ENCODE assay signal across 9 cellular contexts in the genomic region with DNA sequence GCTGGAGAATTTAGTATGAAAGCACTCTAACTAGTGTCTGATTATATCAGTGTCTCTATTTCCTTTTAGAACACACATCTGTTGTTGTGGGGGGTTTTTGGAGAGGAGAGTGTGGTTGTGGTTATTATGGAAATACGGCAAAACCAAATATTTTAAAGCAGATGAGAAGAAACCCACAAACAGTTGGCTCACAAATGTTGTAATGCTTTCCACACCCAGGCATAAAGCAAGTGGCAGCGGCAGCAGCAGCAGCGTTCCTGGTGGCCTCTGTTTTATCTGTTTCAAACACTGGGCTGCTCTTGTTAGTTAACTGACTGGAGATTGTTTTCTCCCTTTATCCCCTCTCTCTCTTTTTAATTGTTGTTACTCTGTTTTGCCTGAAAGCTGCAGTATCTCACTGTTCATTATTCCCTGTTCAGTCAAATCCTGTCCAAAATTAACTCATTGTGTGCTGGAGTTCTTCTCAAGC.
DNase-seq lines count a peak whose midpoint lies in the region; ATAC-seq lines count a peak whose summit lies in the region.
"Had no signal": no experiment of that assay in that cellular context is flagged by ENCODE, and none has a peak within 500 bp of the region (broad histone marks: within the 10 kb centered on the region; RNA-seq: fewer than 3 reads in every experiment).

No MANE protein-coding gene starts in this region.

- H2AK5ac ChIP-seq in mesendoderm (ENCODE audit: low read length) = no peak overlapping the region

- no peak overlapping the region for H3K4me3 ChIP-seq in mesendoderm (ENCODE audit: low read length)
- H3K4me3 ChIP-seq: lung had no signal

- H3K27me3 ChIP-seq in mesendoderm (ENCODE audit: insufficient read depth, low read length, poor library complexity) = no peaks in the 10 kb centered on the region

- H3K23ac ChIP-seq in mesendoderm (ENCODE audit: low read length) = no peak overlapping the region

- H3K79me1 ChIP-seq in mesendoderm (ENCODE audit: low read length) = no peaks in the 10 kb centered on the region

- DNase-seq in DMS114 treated with DMSO at 0.1 percent for 48 hours (lab: John Stamatoyannopoulos, UW; ENCODE audit: unreplicated experiment) (peak; percentile 60), amniotic epithelial cell (ENCODE audit: low read depth) (peak; percentile 62), mesendoderm (peak; percentile 48), left lobe of liver (ENCODE audit: low spot score) (no peak), NCI-H2227 treated with DMSO at 0.1 percent for 48 hours (lab: John Stamatoyannopoulos, UW) (no peak)

- no peak overlapping the region for H3K56ac ChIP-seq in mesendoderm (ENCODE audit: low read length)

- no peak overlapping the region for H3K18ac ChIP-seq in mesendoderm (ENCODE audit: low read length)

- H3K79me2 ChIP-seq in mesendoderm (ENCODE audit: control insufficient read depth, insufficient read depth, low read length) = no peaks in the 10 kb centered on the region

- WGBS in mesendoderm (ENCODE audit: extremely low coverage, insufficient coverage, low lambda C conversion rate) = no CpG with 5 or more reads among the region's 3 CpGs

- H3K27ac ChIP-seq in mesendoderm (ENCODE audit: low read depth, low read length) = no peak overlapping the region

- H3K36me3 ChIP-seq in mesendoderm (ENCODE audit: control insufficient read depth, insufficient read depth, low read length) = no peaks in the 10 kb centered on the region

- H4K8ac ChIP-seq in mesendoderm (ENCODE audit: low read depth, low read length) = no peak overlapping the region

- H3K9ac ChIP-seq in mesendoderm (ENCODE audit: low read length) = no peak overlapping the region

- H2BK5ac ChIP-seq in mesendoderm (ENCODE audit: low read length) = no peak overlapping the region

- no peak overlapping the region for H2BK120ac ChIP-seq in mesendoderm (ENCODE audit: low read depth, low read length)

- H4K5ac ChIP-seq in mesendoderm (ENCODE audit: low read length) = no peak overlapping the region

- ATAC-seq in HG03354 (IDR thresholded peaks at IDR 0.05; ENCODE audit: poor library complexity, severe bottlenecking, unreplicated experiment) (peak; percentile 71), HG03159 (IDR thresholded peaks at IDR 0.05; ENCODE audit: unreplicated experiment) (no peak), left lobe of liver (no peak), HG02981 (IDR thresholded peaks at IDR 0.05; ENCODE audit: unreplicated experiment) (no peak)

- no peak overlapping the region for H2BK15ac ChIP-seq in mesendoderm (replicated peaks; ENCODE audit: low read depth)

- H3K4ac ChIP-seq in mesendoderm (ENCODE audit: low read depth, low read length) = no peak overlapping the region

- no peak overlapping the region for H3K4me2 ChIP-seq in mesendoderm (ENCODE audit: low read length)

- H3K4me1 ChIP-seq in mesendoderm (ENCODE audit: control insufficient read depth, low read depth, low read length) = no peaks in the 10 kb centered on the region

Comparison
In these comparisons a context has a peak if more than half of its experiments do, and no peak if none do; other contexts are left out.
1. DNase-seq: peak in DMS114 treated with DMSO at 0.1 percent for 48 hours (single experiment), amniotic epithelial cell (single experiment) and mesendoderm (single experiment); none in left lobe of liver (single experiment) and NCI-H2227 treated with DMSO at 0.1 percent for 48 hours (single experiment).